In the genomic region with DNA sequence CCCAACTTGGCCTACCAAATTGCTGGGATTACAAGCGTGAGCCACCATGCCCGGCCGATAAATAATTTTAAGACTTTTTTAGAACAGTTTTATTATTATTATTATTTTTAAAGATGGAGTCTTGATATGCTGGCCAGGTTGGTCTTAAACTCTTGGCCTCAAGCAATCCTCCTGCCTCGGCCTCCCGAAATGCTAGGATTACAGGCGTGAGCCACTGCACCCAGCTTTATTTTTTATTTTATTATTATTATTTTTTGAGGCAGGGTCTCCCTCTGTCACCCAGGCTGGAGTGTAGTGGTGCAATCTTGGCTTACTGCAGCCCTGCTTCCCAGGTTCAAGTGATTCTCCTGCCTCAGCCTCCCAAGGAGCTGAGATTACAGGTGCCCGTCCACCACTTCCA, we compare ENCODE assay signal across 12 cellular contexts. TPM values are rescaled to one million over a fixed set of nuclear protein-coding genes. Genes with fewer than 3 reads are reported as not detected.
"Had no signal": no experiment of that assay in that cellular context is flagged by ENCODE, and none has a peak within 500 bp of the region (broad histone marks: within the 10 kb centered on the region; RNA-seq: fewer than 3 reads in every experiment).

No MANE protein-coding gene starts in this region.

RNA-seq across cellular contexts. Expression of a gene that starts 1.7 kb away (rescaled TPM):
- total RNA-seq: stomach, subcutaneous adipose tissue, temporal lobe, thoracic aorta, thyroid gland, tibial nerve, transverse colon, upper lobe of left lung, upper lobe of right lung, urinary bladder, uterus, vagina had no signal

RNA-seq across cellular contexts. Expression of a gene that starts 27.3 kb away (rescaled TPM):
- total RNA-seq: thoracic aorta, transverse colon, upper lobe of right lung, uterus had no signal
